1 cellular context compared by ENCODE assay signal in the genomic region with DNA sequence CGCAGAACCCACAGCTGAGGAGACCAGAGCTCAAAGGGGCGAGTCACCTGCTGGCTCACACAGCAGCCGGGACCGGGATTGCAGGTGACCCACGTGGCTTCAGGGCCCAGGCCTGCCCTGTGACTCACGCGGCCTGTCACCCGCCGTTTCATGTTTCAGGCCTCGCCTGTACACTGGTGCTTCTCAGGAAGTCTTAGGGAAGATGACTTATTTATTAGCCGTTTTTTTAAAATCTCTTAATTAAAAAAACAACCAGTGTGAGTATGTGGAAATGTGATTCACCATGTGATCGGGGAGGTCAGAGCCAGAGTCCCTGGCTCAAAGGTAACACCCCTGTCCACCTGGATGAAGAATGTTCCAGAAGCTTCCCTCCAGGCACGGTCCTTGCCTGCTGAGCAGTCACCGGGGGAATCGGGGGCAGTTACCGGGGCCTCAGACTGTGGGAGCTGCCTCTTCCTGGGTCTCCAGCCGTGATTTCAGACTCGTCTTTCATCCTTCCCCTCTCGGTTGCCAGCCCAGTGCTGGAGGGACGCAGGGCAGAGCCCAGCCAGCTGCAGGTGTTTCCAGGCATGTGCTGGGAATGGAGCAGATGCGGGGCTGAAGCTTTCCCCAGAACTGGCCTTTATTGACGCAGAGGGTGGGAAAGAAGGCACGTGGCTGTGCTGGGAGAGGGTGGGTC.
A peak's percentile ranks its signal among the peaks of the same experiment; 100 is the strongest.
TF ChIP-seq lines count a peak whose summit lies in the region.

No MANE protein-coding gene starts in this region.

TF ChIP-seq in K562, 482 proteins besides CTCF, POLR2A, EP300 and RAD21 (continued from another document and continues in another):
- TF ChIP-seq NR3C1 (CRISPR knock-in tag; IDR thresholded peaks at IDR 0.05) (no peak), NCOA1 (IDR thresholded peaks at IDR 0.05; ENCODE audit: low read depth) (no peak), KAT7 (CRISPR knock-in tag; IDR thresholded peaks at IDR 0.05; ENCODE audit: borderline replicate concordance) (no peak), PHF21A (IDR thresholded peaks at IDR 0.05; ENCODE audit: borderline replicate concordance, low read depth) (no peak), EP400 (IDR thresholded peaks at IDR 0.05) (peak; percentile 73), U2AF1 (optimal IDR thresholded peaks at IDR 0.05; ENCODE audit: low read depth, low read length) (no peak), ZNF280A (IDR thresholded peaks at IDR 0.05; ENCODE audit: low read depth, partially characterized antibody) (no peak), ZNF79 (CRISPR knock-in tag; IDR thresholded peaks at IDR 0.05; ENCODE audit: low read depth) (no peak), ZNF785 (CRISPR knock-in tag; IDR thresholded peaks at IDR 0.05) (no peak), POLR3A (IDR thresholded peaks at IDR 0.05; ENCODE audit: borderline replicate concordance, extremely low read depth, insufficient read depth, insufficient read length) (no peak), NFE2 (IDR thresholded peaks at IDR 0.05; ENCODE audit: low read depth) (no peak), ZNF143 (CRISPR knock-in tag; IDR thresholded peaks at IDR 0.05) (no peak), ELF4 (CRISPR knock-in tag; IDR thresholded peaks at IDR 0.05) (no peak), C11orf30 (IDR thresholded peaks at IDR 0.05; ENCODE audit: low read depth) (no peak), DEAF1 (CRISPR knock-in tag; IDR thresholded peaks at IDR 0.05) (no peak), ADNP (tag; IDR thresholded peaks at IDR 0.05) (no peak), TRIM24 (IDR thresholded peaks at IDR 0.05) (no peak), HDAC1 (IDR thresholded peaks at IDR 0.05) (peak in 1 of 2 experiments; percentile 83; a peak in 2 of 4 replicates), CEBPB (tag; IDR thresholded peaks at IDR 0.05) (no peak), ZBTB5 (IDR thresholded peaks at IDR 0.05) (no peak), KLF1 (tag; IDR thresholded peaks at IDR 0.05) (no peak), CC2D1A (IDR thresholded peaks at IDR 0.05) (no peak), TAF7 (tag; IDR thresholded peaks at IDR 0.05) (no peak), SP1 (CRISPR knock-in tag; IDR thresholded peaks at IDR 0.05) (no peak), LEF1 (IDR thresholded peaks at IDR 0.05) (0 out of 2 replicates have a peak, but pooled peaks have one; percentile 40), ZNF23 (CRISPR knock-in tag; IDR thresholded peaks at IDR 0.05) (no peak), TSC22D4 (tag; IDR thresholded peaks at IDR 0.05) (no peak), KAT8 (IDR thresholded peaks at IDR 0.05; ENCODE audit: low read depth) (no peak), THAP12 (CRISPR knock-in tag; IDR thresholded peaks at IDR 0.05) (no peak), PHB (CRISPR knock-in tag; IDR thresholded peaks at IDR 0.05) (no peak), RAD51 (IDR thresholded peaks at IDR 0.05; ENCODE audit: borderline replicate concordance, low read depth) (peak; percentile 76), SMAD3 (CRISPR knock-in tag; conservative IDR thresholded peaks at IDR 0.05) (no peak), VEZF1 (CRISPR knock-in tag; IDR thresholded peaks at IDR 0.05) (no peak), ZNF408 (CRISPR knock-in tag; IDR thresholded peaks at IDR 0.05; ENCODE audit: low read depth) (no peak), HMGXB4 (CRISPR knock-in tag; IDR thresholded peaks at IDR 0.05) (peak; percentile 36; the same call in 1 of the 2 replicates), SRSF1 (IDR thresholded peaks at IDR 0.05; ENCODE audit: low read depth, low read length) (no peak)
- TF ChIP-seq, protein P1, sequence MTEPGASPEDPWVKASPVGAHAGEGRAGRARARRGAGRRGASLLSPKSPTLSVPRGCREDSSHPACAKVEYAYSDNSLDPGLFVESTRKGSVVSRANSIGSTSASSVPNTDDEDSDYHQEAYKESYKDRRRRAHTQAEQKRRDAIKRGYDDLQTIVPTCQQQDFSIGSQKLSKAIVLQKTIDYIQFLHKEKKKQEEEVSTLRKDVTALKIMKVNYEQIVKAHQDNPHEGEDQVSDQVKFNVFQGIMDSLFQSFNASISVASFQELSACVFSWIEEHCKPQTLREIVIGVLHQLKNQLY (CRISPR knock-in tag; conservative IDR thresholded peaks at IDR 0.05), result no peak
- TF ChIP-seq, protein P2, sequence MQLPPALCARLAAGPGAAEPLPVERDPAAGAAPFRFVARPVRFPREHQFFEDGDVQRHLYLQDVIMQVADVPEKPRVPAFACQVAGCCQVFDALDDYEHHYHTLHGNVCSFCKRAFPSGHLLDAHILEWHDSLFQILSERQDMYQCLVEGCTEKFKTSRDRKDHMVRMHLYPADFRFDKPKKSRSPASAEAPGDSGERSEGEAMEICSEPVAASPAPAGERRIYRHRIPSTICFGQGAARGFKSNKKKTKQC (CRISPR knock-in tag; IDR thresholded peaks at IDR 0.05), result peak; percentile 51; the same call in 1 of the 2 replicates
- TF ChIP-seq, protein P3, sequence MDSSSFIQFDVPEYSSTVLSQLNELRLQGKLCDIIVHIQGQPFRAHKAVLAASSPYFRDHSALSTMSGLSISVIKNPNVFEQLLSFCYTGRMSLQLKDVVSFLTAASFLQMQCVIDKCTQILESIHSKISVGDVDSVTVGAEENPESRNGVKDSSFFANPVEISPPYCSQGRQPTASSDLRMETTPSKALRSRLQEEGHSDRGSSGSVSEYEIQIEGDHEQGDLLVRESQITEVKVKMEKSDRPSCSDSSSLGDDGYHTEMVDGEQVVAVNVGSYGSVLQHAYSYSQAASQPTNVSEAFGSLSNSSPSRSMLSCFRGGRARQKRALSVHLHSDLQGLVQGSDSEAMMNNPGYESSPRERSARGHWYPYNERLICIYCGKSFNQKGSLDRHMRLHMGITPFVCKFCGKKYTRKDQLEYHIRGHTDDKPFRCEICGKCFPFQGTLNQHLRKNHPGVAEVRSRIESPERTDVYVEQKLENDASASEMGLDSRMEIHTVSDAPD (CRISPR knock-in tag; IDR thresholded peaks at IDR 0.05), result no peak
- TF ChIP-seq, protein P4, sequence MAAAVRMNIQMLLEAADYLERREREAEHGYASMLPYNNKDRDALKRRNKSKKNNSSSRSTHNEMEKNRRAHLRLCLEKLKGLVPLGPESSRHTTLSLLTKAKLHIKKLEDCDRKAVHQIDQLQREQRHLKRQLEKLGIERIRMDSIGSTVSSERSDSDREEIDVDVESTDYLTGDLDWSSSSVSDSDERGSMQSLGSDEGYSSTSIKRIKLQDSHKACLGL (CRISPR knock-in tag; IDR thresholded peaks at IDR 0.05; ENCODE audit: borderline replicate concordance, poor library complexity, severe bottlenecking), result no peak
- TF ChIP-seq, protein P5, sequence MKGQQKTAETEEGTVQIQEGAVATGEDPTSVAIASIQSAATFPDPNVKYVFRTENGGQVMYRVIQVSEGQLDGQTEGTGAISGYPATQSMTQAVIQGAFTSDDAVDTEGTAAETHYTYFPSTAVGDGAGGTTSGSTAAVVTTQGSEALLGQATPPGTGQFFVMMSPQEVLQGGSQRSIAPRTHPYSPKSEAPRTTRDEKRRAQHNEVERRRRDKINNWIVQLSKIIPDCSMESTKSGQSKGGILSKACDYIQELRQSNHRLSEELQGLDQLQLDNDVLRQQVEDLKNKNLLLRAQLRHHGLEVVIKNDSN (CRISPR knock-in tag; IDR thresholded peaks at IDR 0.05), result peak; percentile 89
- TF ChIP-seq, protein P6, sequence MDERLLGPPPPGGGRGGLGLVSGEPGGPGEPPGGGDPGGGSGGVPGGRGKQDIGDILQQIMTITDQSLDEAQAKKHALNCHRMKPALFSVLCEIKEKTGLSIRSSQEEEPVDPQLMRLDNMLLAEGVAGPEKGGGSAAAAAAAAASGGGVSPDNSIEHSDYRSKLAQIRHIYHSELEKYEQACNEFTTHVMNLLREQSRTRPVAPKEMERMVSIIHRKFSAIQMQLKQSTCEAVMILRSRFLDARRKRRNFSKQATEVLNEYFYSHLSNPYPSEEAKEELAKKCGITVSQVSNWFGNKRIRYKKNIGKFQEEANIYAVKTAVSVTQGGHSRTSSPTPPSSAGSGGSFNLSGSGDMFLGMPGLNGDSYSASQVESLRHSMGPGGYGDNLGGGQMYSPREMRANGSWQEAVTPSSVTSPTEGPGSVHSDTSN (CRISPR knock-in tag; IDR thresholded peaks at IDR 0.05; ENCODE audit: low read depth), result no peak
- TF ChIP-seq, protein P6 (tag; conservative IDR thresholded peaks at IDR 0.05; ENCODE audit: low read depth), result no peak
